Comparison of ENCODE assay signal across 16 cellular contexts in the genomic region with DNA sequence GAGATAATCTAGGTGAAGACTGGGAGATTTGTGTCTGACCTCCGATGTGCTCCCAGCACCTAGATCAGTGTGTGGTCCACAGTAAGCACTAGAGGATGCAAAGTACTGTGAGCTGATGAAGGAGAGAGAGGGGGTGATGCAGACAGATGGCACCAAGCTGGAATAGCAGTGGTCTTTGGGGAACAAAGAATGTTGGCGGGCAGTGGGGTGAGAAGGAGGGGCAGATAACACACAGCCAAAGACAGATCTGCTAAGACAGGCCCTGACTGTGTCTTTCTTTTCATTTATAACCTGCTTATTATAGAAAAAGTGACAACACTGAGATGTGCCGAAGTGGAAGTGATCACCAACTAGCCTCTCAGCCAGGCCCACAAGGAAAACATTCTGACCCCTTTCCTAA. TPM values are rescaled to one million over a fixed set of nuclear protein-coding genes. Genes with fewer than 3 reads are reported as not detected.
A peak's percentile ranks its signal among the peaks of the same experiment; 100 is the strongest.
DNase-seq lines count a peak whose midpoint lies in the region; ATAC-seq and TF ChIP-seq lines count a peak whose summit lies in the region.
"Had no signal": no experiment of that assay in that cellular context is flagged by ENCODE, and none has a peak within 500 bp of the region (broad histone marks: within the 10 kb centered on the region; RNA-seq: fewer than 3 reads in every experiment).

No MANE protein-coding gene starts in this region.

- intact Hi-C loops in Panc1 (cut with micrococcal nuclease; ENCODE audit: unreplicated experiment) = no loop called here

- TF ChIP-seq CTCF in Panc1 (IDR thresholded peaks at IDR 0.05) (no peak), coronary artery (IDR thresholded peaks at IDR 0.05) (no peak)

- peaks cover 95% of the 10 kb centered on the region for H3K4me1 ChIP-seq in Panc1 (ENCODE audit: control insufficient read depth, insufficient read depth, low read length)
- peaks cover 75% of the 10 kb centered on the region for H3K4me1 ChIP-seq in mesodermal cell (ENCODE audit: control insufficient read depth, insufficient read depth, low read length, poor library complexity, severe bottlenecking)

- no peak overlapping the region for H3K4me3 ChIP-seq in Panc1 (ENCODE audit: low read depth in 2 of 2, low read length in 2 of 2)
- no peak overlapping the region for H3K4me3 ChIP-seq in coronary artery
- H3K4me3 ChIP-seq in mesodermal cell (ENCODE audit: extremely low read depth, insufficient read depth, low read length, poor library complexity, severe bottlenecking) = no peak overlapping the region

- no peaks in the 10 kb centered on the region for H3K27me3 ChIP-seq in Panc1 (ENCODE audit: control insufficient read depth, insufficient read depth, low read length)

- H3K27me3 Mint-ChIP-seq in stimulated activated naive B cell treated with anti-CD40 and anti-IgM and Interleukin-4, amounts not matched to agents 10 μg/mL and 1 μg/mL and 100 μg/mL, for 72 hours = no peaks in the 10 kb centered on the region
- H3K27me3 Mint-ChIP-seq: activated CD4-positive, alpha-beta T cell treated with anti-CD3 and anti-CD28 coated beads for 36 hours; brain; CD4-positive, alpha-beta T cell; naive thymus-derived CD8-positive, alpha-beta T cell had no signal

- DNase-seq in Panc1 (ENCODE audit: low read depth, low spot score) (no peak), coronary artery (ENCODE audit: low spot score) (no peak), KBM-7 (no peak)
- no peak for DNase-seq in activated naive CD4-positive, alpha-beta T cell treated with anti-CD3 and anti-CD28 coated beads, Interleukin-2, amount 50 U/mL, for 16 hours
- no peak for DNase-seq in stimulated activated naive B cell treated with anti-CD40 and anti-IgM and Interleukin-4, amounts not matched to agents 10 μg/mL and 1 μg/mL and 100 μg/mL, for 72 hours
- DNase-seq: activated CD4-positive, alpha-beta T cell treated with anti-CD3 and anti-CD28 coated beads for 36 hours; activated T-cell treated with anti-CD3 and anti-CD28 coated beads, Interleukin-2, amount 50 U/mL, for 48 hours; CD4-positive, alpha-beta T cell; NCI-H2029 treated with DMSO at 0.1 percent for 48 hours; SW 1271 had no signal

- POLR2A ChIA-PET in Panc1 (lab: Charles Lee) = interaction anchor here (0.5 to 0.6 kb wide), 2 partner anchors 37 to 366 kb away, joined by 3 to 6 read pairs; no protein-coding TSS in a partner anchor

- no peak overlapping the region for H3K27ac Mint-ChIP-seq in stimulated activated naive B cell treated with anti-CD40 and anti-IgM and Interleukin-4, amounts not matched to agents 10 μg/mL and 1 μg/mL and 100 μg/mL, for 72 hours
- H3K27ac Mint-ChIP-seq: activated CD4-positive, alpha-beta T cell treated with anti-CD3 and anti-CD28 coated beads for 36 hours; brain; CD4-positive, alpha-beta T cell had no signal

- H3K9me3 Mint-ChIP-seq in stimulated activated naive B cell treated with anti-CD40 and anti-IgM and Interleukin-4, amounts not matched to agents 10 μg/mL and 1 μg/mL and 100 μg/mL, for 72 hours = no peaks in the 10 kb centered on the region
- H3K9me3 Mint-ChIP-seq: brain; CD4-positive, alpha-beta T cell; naive thymus-derived CD8-positive, alpha-beta T cell had no signal

- CTCF ChIA-PET in Panc1 (lab: Charles Lee) = no interaction called here

- in situ Hi-C loops in Panc1 (cut with HindIII; ENCODE audit: low pct_unique_long_range_greater_than_20kb, low sequenced_read_pairs) (no loop called here), KBM-7 (cut with MboI; ENCODE audit: low pct_unique_long_range_greater_than_20kb, low sequenced_read_pairs) (no loop called here)

- no peaks in the 10 kb centered on the region for H3K36me3 ChIP-seq in Panc1 (ENCODE audit: control insufficient read depth, insufficient read depth, low read length)
- H3K36me3 ChIP-seq in mesodermal cell (ENCODE audit: control insufficient read depth, insufficient read depth, low read length) = peaks cover 9% of the 10 kb centered on the region

- no peak overlapping the region for H3K4me3 Mint-ChIP-seq in stimulated activated naive B cell treated with anti-CD40 and anti-IgM and Interleukin-4, amounts not matched to agents 10 μg/mL and 1 μg/mL and 100 μg/mL, for 72 hours
- H3K4me3 Mint-ChIP-seq: activated CD4-positive, alpha-beta T cell treated with anti-CD3 and anti-CD28 coated beads for 36 hours; brain; CD4-positive, alpha-beta T cell; naive thymus-derived CD8-positive, alpha-beta T cell had no signal

- WGBS in mesodermal cell (ENCODE audit: insufficient coverage in 2 of 2), 2 experiments = 94 to 100% methylated on average over 1 to 2 of the region's 3 CpGs

- H3K4me1 Mint-ChIP-seq in stimulated activated naive B cell treated with anti-CD40 and anti-IgM and Interleukin-4, amounts not matched to agents 10 μg/mL and 1 μg/mL and 100 μg/mL, for 72 hours = peaks cover 19 to 34% of the 10 kb centered on the region in 2 donors

- ATAC-seq in Panc1 (no peak), GM18868 (IDR thresholded peaks at IDR 0.05; ENCODE audit: unreplicated experiment) (no peak)
- no peak for ATAC-seq in stimulated activated naive B cell treated with anti-CD40 and anti-IgM and Interleukin-4, amounts not matched to agents 10 μg/mL and 1 μg/mL and 100 μg/mL, for 72 hours (replicated peaks)
- ATAC-seq: activated CD4-positive, alpha-beta T cell treated with anti-CD3 and anti-CD28 coated beads for 36 hours; esophagus mucosa; naive thymus-derived CD8-positive, alpha-beta T cell had no signal

- BruUV-seq in Panc1 (replicated peaks; lab: Mats Ljungman, UMichigan) = no TSS peak

- no peaks in the 10 kb centered on the region for H3K9me3 ChIP-seq in Panc1 (ENCODE audit: control insufficient read depth, insufficient read depth, low read depth, low read length)
- H3K9me3 ChIP-seq in mesodermal cell (ENCODE audit: control insufficient read depth, low read length) = no peaks in the 10 kb centered on the region

- H3K36me3 Mint-ChIP-seq in stimulated activated naive B cell treated with anti-CD40 and anti-IgM and Interleukin-4, amounts not matched to agents 10 μg/mL and 1 μg/mL and 100 μg/mL, for 72 hours = peaks cover 10 to 17% of the 10 kb centered on the region in 2 donors
- H3K36me3 Mint-ChIP-seq: brain had no signal

- H3K27ac ChIP-seq in Panc1 (ENCODE audit: low read length) = peak overlapping the region; percentile 98
- H3K27ac ChIP-seq in coronary artery = peak overlapping the region; percentile 90 to 98
- H3K27ac ChIP-seq in mesodermal cell (ENCODE audit: low read depth, low read length, severe bottlenecking) = peak overlapping the region; percentile 45
- peak overlapping the region; percentile 70 for H3K27ac ChIP-seq in temporal lobe (ENCODE audit: low read depth, low read length)

RNA-seq across cellular contexts. Expression of a gene that starts 37.5 kb away (rescaled TPM):
- 206 TPM for total RNA-seq in Panc1 (2021; ENCODE audit: unreplicated experiment)
- 419 TPM for polyA plus RNA-seq in Panc1 (2012; ENCODE audit: insufficient read length)
- 116 TPM for polyA plus RNA-seq in mesodermal cell (2013, experiment 1 of 2)
- 100 TPM for polyA plus RNA-seq in mesodermal cell (2013, experiment 2 of 2)
- total RNA-seq in temporal lobe = 31.2 TPM

Comparison
In these comparisons a context has a peak if more than half of its experiments do, and no peak if none do; other contexts are left out.
1. H3K27ac ChIP-seq: peak in every context shown above with its lines; median percentile 98 in Panc1; 94 in coronary artery; 70 in temporal lobe; 45 in mesodermal cell.